In the genomic region with DNA sequence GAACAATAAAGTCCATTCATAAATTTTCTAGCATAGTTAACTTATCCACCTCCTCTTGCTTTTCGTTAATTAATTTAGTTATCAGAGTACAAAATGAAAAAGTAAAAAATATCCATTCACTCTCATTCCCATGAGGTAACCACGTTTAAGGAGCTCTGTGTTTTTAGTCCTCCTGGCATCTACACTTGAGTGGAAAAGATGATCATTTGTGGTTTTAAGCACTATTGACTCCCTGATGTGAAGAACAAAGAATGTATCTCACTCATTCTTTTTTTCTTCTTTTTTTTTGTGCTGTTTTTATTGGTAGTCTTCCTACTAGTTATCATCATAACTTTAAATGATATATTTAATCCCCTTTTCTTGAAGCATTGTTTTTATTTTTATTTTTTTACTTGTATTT, we compare ENCODE assay signal across 25 cellular contexts. TPM values are rescaled to one million over a fixed set of nuclear protein-coding genes. Genes with fewer than 3 reads are reported as not detected.
DNase-seq lines count a peak whose midpoint lies in the region; ATAC-seq, FAIRE-seq and TF ChIP-seq lines count a peak whose summit lies in the region.
"Had no signal": no experiment of that assay in that cellular context is flagged by ENCODE, and none has a peak within 500 bp of the region (broad histone marks: within the 10 kb centered on the region; RNA-seq: fewer than 3 reads in every experiment).

No MANE protein-coding gene starts in this region.

- POLR2A ChIA-PET in activated CD4-positive, alpha-beta T cell treated with anti-CD3 and anti-CD28 coated beads for 36 hours (lab: Charles Lee) = no interaction called here

- CTCF ChIA-PET in activated CD4-positive, alpha-beta T cell treated with anti-CD3 and anti-CD28 coated beads for 36 hours (lab: Charles Lee) = interaction anchor here (1.1 to 1.6 kb wide), 4 partner anchors 14 to 143 kb away, joined by 3 to 6 read pairs (median 4); no protein-coding TSS in a partner anchor

- no peak for ATAC-seq in activated CD4-positive, alpha-beta T cell treated with anti-CD3 and anti-CD28 coated beads for 36 hours
- no peak for ATAC-seq in stimulated activated naive CD8-positive, alpha-beta T cell treated with anti-CD3 and anti-CD28 coated beads, Interleukin-15, amount 100 ng/mL, for 72 hours
- ATAC-seq in foreskin keratinocyte = no peak

- no peak overlapping the region for H3K4me3 ChIP-seq in BLaER1 treated with 17β-estradiol and CSF1 and Interleukin-3, amounts not matched to agents 10 nM and 100 nM
- H3K4me3 ChIP-seq in astrocyte (ENCODE audit: insufficient read depth, low read depth, low read length) (no peak overlapping the region), kidney epithelial cell (ENCODE audit: low read depth, low read length) (no peak overlapping the region)
- H3K4me3 ChIP-seq: SJCRH30 had no signal

- no peak for DNase-seq in activated CD4-positive, alpha-beta T cell treated with anti-CD3 and anti-CD28 coated beads for 36 hours
- no peak for DNase-seq in activated CD4-positive, alpha-beta T cell treated with anti-CD3 and anti-CD28 coated beads for 4 hours
- DNase-seq in astrocyte (ENCODE audit: low read depth) = peak; percentile 28
- DNase-seq in kidney epithelial cell (ENCODE audit: low read depth) = peak; percentile 61
- DNase-seq in stimulated activated naive CD8-positive, alpha-beta T cell treated with anti-CD3 and anti-CD28 coated beads, Interleukin-15, amount 100 ng/mL, for 72 hours = no peak
- DNase-seq in foreskin keratinocyte = no peak
- DNase-seq in DMS 273 (lab: John Stamatoyannopoulos, UW; ENCODE audit: unreplicated experiment) = no peak
- DNase-seq: Caco-2; DMS153; GDM1; GOT3; HCEC 1CT; KBM-7; MM.1S; NCI-H1048; NCI-H1417 treated with DMSO at 0.1 percent for 48 hours; NCI-H187; NCI-H2107; NCI-H2227 treated with DMSO at 0.1 percent for 48 hours; NCI-H510A treated with DMSO at 0.1 percent for 48 hours; NCI-H748 treated with DMSO at 0.1 percent for 48 hours; NK-92 treated with Interleukin-12 subunit alpha and Interleukin-12 subunit beta, amount 100 ng/mL, for 24 hours; SJCRH30 had no signal

- H3K27me3 Mint-ChIP-seq in activated CD4-positive, alpha-beta T cell treated with anti-CD3 and anti-CD28 coated beads for 36 hours = no peaks in the 10 kb centered on the region
- H3K27me3 Mint-ChIP-seq in astrocyte (ENCODE audit: low read depth, unreplicated experiment) = no peaks in the 10 kb centered on the region
- no peaks in the 10 kb centered on the region for H3K27me3 Mint-ChIP-seq in stimulated activated naive CD8-positive, alpha-beta T cell treated with anti-CD3 and anti-CD28 coated beads, Interleukin-15, amount 100 ng/mL, for 72 hours

- H3K27ac ChIP-seq in BLaER1 treated with 17β-estradiol and CSF1 and Interleukin-3, amounts not matched to agents 10 nM and 100 nM = 0 out of 22 replicates have a peak overlapping the region, but pooled peaks of 1 of the 11 experiments have one; percentile 30
- H3K27ac ChIP-seq in astrocyte (ENCODE audit: low read depth, low read length) (no peak overlapping the region), foreskin keratinocyte (no peak overlapping the region)
- H3K27ac ChIP-seq: SJCRH30 had no signal

- H3K36me3 Mint-ChIP-seq in activated CD4-positive, alpha-beta T cell treated with anti-CD3 and anti-CD28 coated beads for 36 hours (ENCODE audit: low read depth) = peaks cover 3% of the 10 kb centered on the region
- H3K36me3 Mint-ChIP-seq in astrocyte (ENCODE audit: low read depth, unreplicated experiment) = no peaks in the 10 kb centered on the region

- H3K4me2 ChIP-seq in BLaER1 treated with 17β-estradiol and CSF1 and Interleukin-3, amounts not matched to agents 10 nM and 100 nM = peak overlapping the region in 9 of 11 experiments; percentile 21 to 84 (median 70); a peak in 16 of 22 replicates
- no peak overlapping the region for H3K4me2 ChIP-seq in astrocyte (ENCODE audit: low read length)

- intact Hi-C loops in activated CD4-positive, alpha-beta T cell treated with anti-CD3 and anti-CD28 coated beads for 36 hours (cut with DNase I, micrococcal nuclease) = no loop called here

- H3K36me3 ChIP-seq in BLaER1 treated with 17β-estradiol and CSF1 and Interleukin-3, amounts not matched to agents 10 nM and 100 nM = no peaks in the 10 kb centered on the region; a peak in 1 of 22 replicates
- H3K36me3 ChIP-seq in astrocyte (ENCODE audit: insufficient read depth, low read length) = no peaks in the 10 kb centered on the region
- no peaks in the 10 kb centered on the region for H3K36me3 ChIP-seq in kidney epithelial cell (ENCODE audit: control insufficient read depth, insufficient read depth, low read length)
- H3K36me3 ChIP-seq: SJCRH30 had no signal

- H3K4me3 Mint-ChIP-seq in activated CD4-positive, alpha-beta T cell treated with anti-CD3 and anti-CD28 coated beads for 36 hours = no peak overlapping the region
- no peak overlapping the region for H3K4me3 Mint-ChIP-seq in astrocyte (ENCODE audit: unreplicated experiment)
- no peak overlapping the region for H3K4me3 Mint-ChIP-seq in stimulated activated naive CD8-positive, alpha-beta T cell treated with anti-CD3 and anti-CD28 coated beads, Interleukin-15, amount 100 ng/mL, for 72 hours

- no peak overlapping the region for H2AFZ ChIP-seq in astrocyte (ENCODE audit: low read depth, low read length)

- H3K4me1 Mint-ChIP-seq in activated CD4-positive, alpha-beta T cell treated with anti-CD3 and anti-CD28 coated beads for 36 hours = peaks cover 37% of the 10 kb centered on the region
- peaks cover 7% of the 10 kb centered on the region for H3K4me1 Mint-ChIP-seq in astrocyte (ENCODE audit: low read depth, unreplicated experiment)
- peaks cover 33% of the 10 kb centered on the region for H3K4me1 Mint-ChIP-seq in stimulated activated naive CD8-positive, alpha-beta T cell treated with anti-CD3 and anti-CD28 coated beads, Interleukin-15, amount 100 ng/mL, for 72 hours

- no peak for TF ChIP-seq CTCF in astrocyte (IDR thresholded peaks at IDR 0.05; ENCODE audit: insufficient read depth, low read depth, low read length)
- TF ChIP-seq CTCF in kidney epithelial cell (IDR thresholded peaks at IDR 0.05; ENCODE audit: insufficient read depth, low read length, poor library complexity, severe bottlenecking) = no peak
- no peak for TF ChIP-seq CTCF in foreskin keratinocyte (conservative IDR thresholded peaks at IDR 0.05)

- H3K27me3 ChIP-seq in BLaER1 treated with 17β-estradiol and CSF1 and Interleukin-3, amounts not matched to agents 10 nM and 100 nM = peaks cover 0 to 6% (median 0%) of the 10 kb centered on the region in 11 experiments; a peak in 1 of 22 replicates
- H3K27me3 ChIP-seq in astrocyte (ENCODE audit: insufficient read depth, low read length) (no peaks in the 10 kb centered on the region), kidney epithelial cell (ENCODE audit: control insufficient read depth, insufficient read depth, low read length) (no peaks in the 10 kb centered on the region), foreskin keratinocyte (no peaks in the 10 kb centered on the region)
- H3K27me3 ChIP-seq: SJCRH30 had no signal

- H3K4me1 ChIP-seq in BLaER1 treated with 17β-estradiol and CSF1 and Interleukin-3, amounts not matched to agents 10 nM and 100 nM = peaks cover 21 to 96% (median 85%) of the 10 kb centered on the region in 10 experiments
- H3K4me1 ChIP-seq in astrocyte (ENCODE audit: insufficient read depth, low read length) = peaks cover 4% of the 10 kb centered on the region
- H3K4me1 ChIP-seq in foreskin keratinocyte = no peaks in the 10 kb centered on the region
- H3K4me1 ChIP-seq: Caco-2, SJCRH30 had no signal

- FAIRE-seq in astrocyte (lab: Jason Lieb, UNC) = no peak
- FAIRE-seq: GM18507 had no signal

- H3K79me2 ChIP-seq in astrocyte (ENCODE audit: insufficient read depth, low read length) = no peaks in the 10 kb centered on the region

- H3K9me3 ChIP-seq in BLaER1 treated with 17β-estradiol and CSF1 and Interleukin-3, amounts not matched to agents 10 nM and 100 nM (replicated peaks in 1 of 11) = peaks cover 2 to 22% (median 13%) of the 10 kb centered on the region in 11 experiments; a peak in 18 of 22 replicates
- H3K9me3 ChIP-seq in astrocyte (ENCODE audit: insufficient read depth, low read depth, low read length) = no peaks in the 10 kb centered on the region
- H3K9me3 ChIP-seq: Caco-2, SJCRH30 had no signal

- no peaks in the 10 kb centered on the region for H4K20me1 ChIP-seq in BLaER1 treated with 17β-estradiol and CSF1 and Interleukin-3, amounts not matched to agents 10 nM and 100 nM
- no peaks in the 10 kb centered on the region for H4K20me1 ChIP-seq in astrocyte (ENCODE audit: insufficient read depth, low read length)

- no peaks in the 10 kb centered on the region for H3K9me3 Mint-ChIP-seq in activated CD4-positive, alpha-beta T cell treated with anti-CD3 and anti-CD28 coated beads for 36 hours (ENCODE audit: low read depth)
- peaks cover 1% of the 10 kb centered on the region for H3K9me3 Mint-ChIP-seq in astrocyte (ENCODE audit: unreplicated experiment)
- no peaks in the 10 kb centered on the region for H3K9me3 Mint-ChIP-seq in stimulated activated naive CD8-positive, alpha-beta T cell treated with anti-CD3 and anti-CD28 coated beads, Interleukin-15, amount 100 ng/mL, for 72 hours

- no peak overlapping the region for H3K9ac ChIP-seq in BLaER1 treated with 17β-estradiol and CSF1 and Interleukin-3, amounts not matched to agents 10 nM and 100 nM
- H3K9ac ChIP-seq in astrocyte (ENCODE audit: low read length) = no peak overlapping the region

- peak overlapping the region; percentile 25 for H3K27ac Mint-ChIP-seq in activated CD4-positive, alpha-beta T cell treated with anti-CD3 and anti-CD28 coated beads for 36 hours
- H3K27ac Mint-ChIP-seq in astrocyte (ENCODE audit: unreplicated experiment) = no peak overlapping the region
- H3K27ac Mint-ChIP-seq in stimulated activated naive CD8-positive, alpha-beta T cell treated with anti-CD3 and anti-CD28 coated beads, Interleukin-15, amount 100 ng/mL, for 72 hours = no peak overlapping the region

RNA-seq across cellular contexts. Expression of a gene that starts 26.1 kb away (rescaled TPM):
- 1 to 10 TPM; 5.7 to 6.8 TPM for total RNA-seq in activated CD4-positive, alpha-beta T cell treated with anti-CD3 and anti-CD28 coated beads for 36 hours
- total RNA-seq in astrocyte (85.9 and 98.1 TPM in 2 replicates), kidney epithelial cell (47.9 and 60.3 TPM in 2 replicates), foreskin keratinocyte (80.5 and 91.7 TPM in 2 replicates)
- polyA plus RNA-seq in foreskin keratinocyte = 111 and 129 TPM in 2 replicates

RNA-seq across cellular contexts. Expression of a gene that starts 40.8 kb away (rescaled TPM):
- total RNA-seq in activated CD4-positive, alpha-beta T cell treated with anti-CD3 and anti-CD28 coated beads for 36 hours = 10 to 100 TPM; 21.3 to 22.0 TPM
- total RNA-seq in astrocyte (not detected in 2 replicates), kidney epithelial cell (not detected in 2 replicates), foreskin keratinocyte (not detected in 2 replicates)
- polyA plus RNA-seq in foreskin keratinocyte = not detected in 2 replicates
- total RNA-seq: Caco-2, SJCRH30 had no signal

RNA-seq across cellular contexts. Expression of a gene that starts 42.0 kb away (rescaled TPM):
- total RNA-seq in activated CD4-positive, alpha-beta T cell treated with anti-CD3 and anti-CD28 coated beads for 36 hours = 100 to 1,000 TPM; 103 to 127 TPM
- 0.07 TPM in 1 of 2 replicates, not detected in the other for total RNA-seq in astrocyte
- 0.27 and 1.0 TPM in 2 replicates for total RNA-seq in kidney epithelial cell
- not detected in 2 replicates for total RNA-seq in foreskin keratinocyte
- polyA plus RNA-seq in foreskin keratinocyte = not detected in 2 replicates
- total RNA-seq: Caco-2 had no signal

Comparison
In these comparisons a context has a peak if more than half of its experiments do, and no peak if none do; other contexts are left out.
1. DNase-seq: peak in astrocyte (single experiment) and kidney epithelial cell (single experiment); none in activated CD4-positive, alpha-beta T cell treated with anti-CD3 and anti-CD28 coated beads for 36 hours (single experiment), activated CD4-positive, alpha-beta T cell treated with anti-CD3 and anti-CD28 coated beads for 4 hours (0 of 2), stimulated activated naive CD8-positive, alpha-beta T cell treated with anti-CD3 and anti-CD28 coated beads, Interleukin-15, amount 100 ng/mL, for 72 hours (0 of 2), foreskin keratinocyte (0 of 2) and DMS 273 (single experiment).
2. RNA of a gene that starts 40.8 kb away (total RNA-seq): 21.3 to 22.0 TPM in activated CD4-positive, alpha-beta T cell treated with anti-CD3 and anti-CD28 coated beads for 36 hours; not detected in astrocyte, not detected in kidney epithelial cell and not detected in foreskin keratinocyte; every median in the first group is over 10 times any median in the second.
3. RNA of a gene that starts 42.0 kb away (total RNA-seq): 103 to 127 TPM in activated CD4-positive, alpha-beta T cell treated with anti-CD3 and anti-CD28 coated beads for 36 hours; 0.27 to 1.0 TPM in kidney epithelial cell, 0.07 TPM in astrocyte and not detected in foreskin keratinocyte; every median in the first group is over 10 times any median in the second.